In the genomic region with DNA sequence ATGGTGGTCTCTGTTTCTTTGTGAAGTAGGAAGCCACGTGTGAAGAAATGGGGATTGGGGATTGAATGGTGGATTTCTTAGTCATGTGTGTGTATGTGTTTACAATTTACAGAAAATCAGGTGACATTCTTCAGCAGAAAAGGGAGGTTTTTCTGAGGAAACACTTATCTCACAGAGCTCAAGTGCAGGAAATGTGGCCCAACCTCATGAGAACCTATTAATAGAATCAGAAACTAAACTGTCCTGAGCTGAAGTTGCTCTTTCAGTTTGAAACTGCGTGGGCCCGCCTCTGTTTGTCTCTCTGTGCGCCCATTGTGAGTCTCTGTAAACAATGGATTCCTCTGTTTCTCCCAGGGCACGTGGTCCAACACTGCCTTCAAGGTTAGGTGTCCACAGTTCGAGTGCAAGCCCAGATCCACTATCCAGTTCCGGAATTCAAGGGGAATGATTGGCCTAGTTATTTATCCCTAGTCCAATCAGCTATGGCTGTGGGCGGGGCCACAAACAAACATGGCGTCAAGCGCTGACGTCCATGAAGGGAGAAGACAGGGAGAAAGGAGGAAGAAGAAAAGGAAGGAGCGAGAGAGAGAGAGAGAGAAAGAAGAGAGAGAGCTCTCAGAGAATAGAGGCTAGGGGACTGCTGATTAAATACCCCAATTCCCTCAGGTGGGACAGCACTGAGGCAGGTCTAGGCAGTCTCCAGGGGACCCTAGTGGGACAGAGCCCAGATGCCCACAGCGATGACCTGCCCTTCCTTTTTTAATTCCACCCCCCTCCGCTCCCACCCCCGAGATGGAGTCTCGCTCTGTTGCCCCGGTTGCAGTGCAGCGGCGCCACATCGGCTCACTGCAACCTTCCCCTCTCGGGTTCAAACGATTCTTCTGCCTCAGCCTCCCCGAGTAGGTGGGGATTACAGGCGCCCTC, we compare ENCODE assay signal across 1 cellular context.
TF ChIP-seq lines count a peak whose summit lies in the region.

No MANE protein-coding gene starts in this region.

TF ChIP-seq in IMR-90, 13 proteins besides CTCF, POLR2A, EP300 and RAD21:
- TF ChIP-seq CHD1 (IDR thresholded peaks at IDR 0.05; ENCODE audit: low read depth, low read length) (no peak), BHLHE40 (IDR thresholded peaks at IDR 0.05; ENCODE audit: low read depth, low read length) (no peak), RFX5 (IDR thresholded peaks at IDR 0.05; ENCODE audit: low read depth, low read length) (no peak), MAZ (IDR thresholded peaks at IDR 0.05; ENCODE audit: borderline replicate concordance, low read depth, low read length) (no peak), RCOR1 (IDR thresholded peaks at IDR 0.05; ENCODE audit: insufficient replicate concordance, low read length) (no peak), MAFK (IDR thresholded peaks at IDR 0.05; ENCODE audit: low read depth, low read length) (no peak), CEBPB (IDR thresholded peaks at IDR 0.05; ENCODE audit: low read depth, low read length) (no peak), FOS (IDR thresholded peaks at IDR 0.05; ENCODE audit: low read depth, low read length) (no peak), SMC3 (IDR thresholded peaks at IDR 0.05; ENCODE audit: low read depth, low read length) (no peak), NFE2L2 (IDR thresholded peaks at IDR 0.05; ENCODE audit: low read depth, low read length) (no peak), MXI1 (IDR thresholded peaks at IDR 0.05; ENCODE audit: borderline replicate concordance, low read depth, low read length) (no peak)
- TF ChIP-seq, protein P1, sequence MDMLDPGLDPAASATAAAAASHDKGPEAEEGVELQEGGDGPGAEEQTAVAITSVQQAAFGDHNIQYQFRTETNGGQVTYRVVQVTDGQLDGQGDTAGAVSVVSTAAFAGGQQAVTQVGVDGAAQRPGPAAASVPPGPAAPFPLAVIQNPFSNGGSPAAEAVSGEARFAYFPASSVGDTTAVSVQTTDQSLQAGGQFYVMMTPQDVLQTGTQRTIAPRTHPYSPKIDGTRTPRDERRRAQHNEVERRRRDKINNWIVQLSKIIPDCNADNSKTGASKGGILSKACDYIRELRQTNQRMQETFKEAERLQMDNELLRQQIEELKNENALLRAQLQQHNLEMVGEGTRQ (IDR thresholded peaks at IDR 0.05; ENCODE audit: low read depth, low read length) = no peak
- TF ChIP-seq, protein P2, sequence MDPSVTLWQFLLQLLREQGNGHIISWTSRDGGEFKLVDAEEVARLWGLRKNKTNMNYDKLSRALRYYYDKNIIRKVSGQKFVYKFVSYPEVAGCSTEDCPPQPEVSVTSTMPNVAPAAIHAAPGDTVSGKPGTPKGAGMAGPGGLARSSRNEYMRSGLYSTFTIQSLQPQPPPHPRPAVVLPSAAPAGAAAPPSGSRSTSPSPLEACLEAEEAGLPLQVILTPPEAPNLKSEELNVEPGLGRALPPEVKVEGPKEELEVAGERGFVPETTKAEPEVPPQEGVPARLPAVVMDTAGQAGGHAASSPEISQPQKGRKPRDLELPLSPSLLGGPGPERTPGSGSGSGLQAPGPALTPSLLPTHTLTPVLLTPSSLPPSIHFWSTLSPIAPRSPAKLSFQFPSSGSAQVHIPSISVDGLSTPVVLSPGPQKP (IDR thresholded peaks at IDR 0.05; ENCODE audit: borderline replicate concordance, low read depth, low read length) = no peak
